In genomic region chr6:7590918-7591302, GRCh38 we compare ENCODE assay signal across 1 cellular context.
TF ChIP-seq lines count a peak whose summit lies in the region.

No MANE protein-coding gene starts in this region.

TF ChIP-seq in GM23338, 12 proteins besides CTCF, POLR2A, EP300 and RAD21 (continued from another document):
- TF ChIP-seq, protein P1, sequence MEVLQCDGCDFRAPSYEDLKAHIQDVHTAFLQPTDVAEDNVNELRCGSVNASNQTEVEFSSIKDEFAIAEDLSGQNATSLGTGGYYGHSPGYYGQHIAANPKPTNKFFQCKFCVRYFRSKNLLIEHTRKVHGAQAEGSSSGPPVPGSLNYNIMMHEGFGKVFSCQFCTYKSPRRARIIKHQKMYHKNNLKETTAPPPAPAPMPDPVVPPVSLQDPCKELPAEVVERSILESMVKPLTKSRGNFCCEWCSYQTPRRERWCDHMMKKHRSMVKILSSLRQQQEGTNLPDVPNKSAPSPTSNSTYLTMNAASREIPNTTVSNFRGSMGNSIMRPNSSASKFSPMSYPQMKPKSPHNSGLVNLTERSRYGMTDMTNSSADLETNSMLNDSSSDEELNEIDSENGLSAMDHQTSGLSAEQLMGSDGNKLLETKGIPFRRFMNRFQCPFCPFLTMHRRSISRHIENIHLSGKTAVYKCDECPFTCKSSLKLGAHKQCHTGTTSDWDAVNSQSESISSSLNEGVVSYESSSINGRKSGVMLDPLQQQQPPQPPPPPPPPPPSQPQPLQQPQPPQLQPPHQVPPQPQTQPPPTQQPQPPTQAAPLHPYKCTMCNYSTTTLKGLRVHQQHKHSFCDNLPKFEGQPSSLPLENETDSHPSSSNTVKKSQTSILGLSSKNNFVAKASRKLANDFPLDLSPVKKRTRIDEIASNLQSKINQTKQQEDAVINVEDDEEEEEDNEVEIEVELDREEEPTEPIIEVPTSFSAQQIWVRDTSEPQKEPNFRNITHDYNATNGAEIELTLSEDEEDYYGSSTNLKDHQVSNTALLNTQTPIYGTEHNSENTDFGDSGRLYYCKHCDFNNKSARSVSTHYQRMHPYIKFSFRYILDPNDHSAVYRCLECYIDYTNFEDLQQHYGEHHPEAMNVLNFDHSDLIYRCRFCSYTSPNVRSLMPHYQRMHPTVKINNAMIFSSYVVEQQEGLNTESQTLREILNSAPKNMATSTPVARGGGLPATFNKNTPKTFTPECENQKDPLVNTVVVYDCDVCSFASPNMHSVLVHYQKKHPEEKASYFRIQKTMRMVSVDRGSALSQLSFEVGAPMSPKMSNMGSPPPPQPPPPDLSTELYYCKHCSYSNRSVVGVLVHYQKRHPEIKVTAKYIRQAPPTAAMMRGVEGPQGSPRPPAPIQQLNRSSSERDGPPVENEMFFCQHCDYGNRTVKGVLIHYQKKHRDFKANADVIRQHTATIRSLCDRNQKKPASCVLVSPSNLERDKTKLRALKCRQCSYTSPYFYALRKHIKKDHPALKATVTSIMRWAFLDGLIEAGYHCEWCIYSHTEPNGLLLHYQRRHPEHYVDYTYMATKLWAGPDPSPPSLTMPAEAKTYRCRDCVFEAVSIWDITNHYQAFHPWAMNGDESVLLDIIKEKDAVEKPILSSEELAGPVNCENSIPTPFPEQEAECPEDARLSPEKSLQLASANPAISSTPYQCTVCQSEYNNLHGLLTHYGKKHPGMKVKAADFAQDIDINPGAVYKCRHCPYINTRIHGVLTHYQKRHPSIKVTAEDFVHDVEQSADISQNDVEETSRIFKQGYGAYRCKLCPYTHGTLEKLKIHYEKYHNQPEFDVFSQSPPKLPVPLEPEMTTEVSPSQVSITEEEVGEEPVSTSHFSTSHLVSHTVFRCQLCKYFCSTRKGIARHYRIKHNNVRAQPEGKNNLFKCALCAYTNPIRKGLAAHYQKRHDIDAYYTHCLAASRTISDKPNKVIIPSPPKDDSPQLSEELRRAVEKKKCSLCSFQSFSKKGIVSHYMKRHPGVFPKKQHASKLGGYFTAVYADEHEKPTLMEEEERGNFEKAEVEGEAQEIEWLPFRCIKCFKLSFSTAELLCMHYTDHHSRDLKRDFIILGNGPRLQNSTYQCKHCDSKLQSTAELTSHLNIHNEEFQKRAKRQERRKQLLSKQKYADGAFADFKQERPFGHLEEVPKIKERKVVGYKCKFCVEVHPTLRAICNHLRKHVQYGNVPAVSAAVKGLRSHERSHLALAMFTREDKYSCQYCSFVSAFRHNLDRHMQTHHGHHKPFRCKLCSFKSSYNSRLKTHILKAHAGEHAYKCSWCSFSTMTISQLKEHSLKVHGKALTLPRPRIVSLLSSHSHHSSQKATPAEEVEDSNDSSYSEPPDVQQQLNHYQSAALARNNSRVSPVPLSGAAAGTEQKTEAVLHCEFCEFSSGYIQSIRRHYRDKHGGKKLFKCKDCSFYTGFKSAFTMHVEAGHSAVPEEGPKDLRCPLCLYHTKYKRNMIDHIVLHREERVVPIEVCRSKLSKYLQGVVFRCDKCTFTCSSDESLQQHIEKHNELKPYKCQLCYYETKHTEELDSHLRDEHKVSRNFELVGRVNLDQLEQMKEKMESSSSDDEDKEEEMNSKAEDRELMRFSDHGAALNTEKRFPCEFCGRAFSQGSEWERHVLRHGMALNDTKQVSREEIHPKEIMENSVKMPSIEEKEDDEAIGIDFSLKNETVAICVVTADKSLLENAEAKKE (CRISPR knock-in tag; IDR thresholded peaks at IDR 0.05) = no peak
- TF ChIP-seq EZH2 (IDR thresholded peaks at IDR 0.05; ENCODE audit: low read depth, unreplicated experiment) (no peak), ETS1 (IDR thresholded peaks at IDR 0.05) (no peak), ZNF114 (CRISPR knock-in tag; IDR thresholded peaks at IDR 0.05) (no peak), NANOG (IDR thresholded peaks at IDR 0.05; ENCODE audit: borderline replicate concordance) (no peak), JUNB (IDR thresholded peaks at IDR 0.05; ENCODE audit: unreplicated experiment) (no peak), POLR2AphosphoS5 (IDR thresholded peaks at IDR 0.05; ENCODE audit: low read depth) (no peak), CREB1 (CRISPR knock-in tag; IDR thresholded peaks at IDR 0.05; ENCODE audit: low read depth) (no peak), STAT1 (IDR thresholded peaks at IDR 0.05; ENCODE audit: unreplicated experiment) (no peak)
- TF ChIP-seq, protein P2, sequence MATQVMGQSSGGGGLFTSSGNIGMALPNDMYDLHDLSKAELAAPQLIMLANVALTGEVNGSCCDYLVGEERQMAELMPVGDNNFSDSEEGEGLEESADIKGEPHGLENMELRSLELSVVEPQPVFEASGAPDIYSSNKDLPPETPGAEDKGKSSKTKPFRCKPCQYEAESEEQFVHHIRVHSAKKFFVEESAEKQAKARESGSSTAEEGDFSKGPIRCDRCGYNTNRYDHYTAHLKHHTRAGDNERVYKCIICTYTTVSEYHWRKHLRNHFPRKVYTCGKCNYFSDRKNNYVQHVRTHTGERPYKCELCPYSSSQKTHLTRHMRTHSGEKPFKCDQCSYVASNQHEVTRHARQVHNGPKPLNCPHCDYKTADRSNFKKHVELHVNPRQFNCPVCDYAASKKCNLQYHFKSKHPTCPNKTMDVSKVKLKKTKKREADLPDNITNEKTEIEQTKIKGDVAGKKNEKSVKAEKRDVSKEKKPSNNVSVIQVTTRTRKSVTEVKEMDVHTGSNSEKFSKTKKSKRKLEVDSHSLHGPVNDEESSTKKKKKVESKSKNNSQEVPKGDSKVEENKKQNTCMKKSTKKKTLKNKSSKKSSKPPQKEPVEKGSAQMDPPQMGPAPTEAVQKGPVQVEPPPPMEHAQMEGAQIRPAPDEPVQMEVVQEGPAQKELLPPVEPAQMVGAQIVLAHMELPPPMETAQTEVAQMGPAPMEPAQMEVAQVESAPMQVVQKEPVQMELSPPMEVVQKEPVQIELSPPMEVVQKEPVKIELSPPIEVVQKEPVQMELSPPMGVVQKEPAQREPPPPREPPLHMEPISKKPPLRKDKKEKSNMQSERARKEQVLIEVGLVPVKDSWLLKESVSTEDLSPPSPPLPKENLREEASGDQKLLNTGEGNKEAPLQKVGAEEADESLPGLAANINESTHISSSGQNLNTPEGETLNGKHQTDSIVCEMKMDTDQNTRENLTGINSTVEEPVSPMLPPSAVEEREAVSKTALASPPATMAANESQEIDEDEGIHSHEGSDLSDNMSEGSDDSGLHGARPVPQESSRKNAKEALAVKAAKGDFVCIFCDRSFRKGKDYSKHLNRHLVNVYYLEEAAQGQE (IDR thresholded peaks at IDR 0.05; ENCODE audit: unreplicated experiment) = no peak
